ENCODE assay signal across 1 cellular context in genomic region chr3:10224794-10225660, GRCh38.
TF ChIP-seq lines count a peak whose summit lies in the region.

No MANE protein-coding gene starts in this region.

TF ChIP-seq in HepG2, 621 proteins besides CTCF, POLR2A, EP300 and RAD21 (continued from another document and continues in another):
- TF ChIP-seq FOXP4 (CRISPR knock-in tag; IDR thresholded peaks at IDR 0.05) (peak; percentile 91), ISL2 (CRISPR knock-in tag; IDR thresholded peaks at IDR 0.05) (peak; percentile 87), FOSL2 (CRISPR knock-in tag; IDR thresholded peaks at IDR 0.05) (peak; percentile 85), ZMYM4 (CRISPR knock-in tag; IDR thresholded peaks at IDR 0.05) (peak; percentile 87), KDM4B (CRISPR knock-in tag; IDR thresholded peaks at IDR 0.05) (0 out of 2 replicates have a peak, but pooled peaks have one; percentile 82), KLF16 (CRISPR knock-in tag; IDR thresholded peaks at IDR 0.05) (peak in 1 of 2 experiments; percentile 87; a peak in 2 of 4 replicates), ETV6 (CRISPR knock-in tag; conservative IDR thresholded peaks at IDR 0.05) (peak; percentile 78), ZNF770 (CRISPR knock-in tag; IDR thresholded peaks at IDR 0.05) (peak; percentile 50), TBP (CRISPR knock-in tag; IDR thresholded peaks at IDR 0.05) (no peak), KDM1A (CRISPR knock-in tag; IDR thresholded peaks at IDR 0.05) (peak; percentile 75), ZNF749 (CRISPR knock-in tag; IDR thresholded peaks at IDR 0.05; ENCODE audit: borderline replicate concordance) (no peak), ZSCAN5A (CRISPR knock-in tag; IDR thresholded peaks at IDR 0.05; ENCODE audit: borderline replicate concordance) (peak; percentile 34; the same call in 1 of the 2 replicates), ZGPAT (CRISPR knock-in tag; IDR thresholded peaks at IDR 0.05) (peak; percentile 97), SKI (IDR thresholded peaks at IDR 0.05; ENCODE audit: partially characterized antibody) (peak; percentile 75), EHMT2 (IDR thresholded peaks at IDR 0.05; ENCODE audit: borderline replicate concordance, low read depth, low read length) (peak; percentile 62; the same call in 1 of the 2 replicates), IRF9 (CRISPR knock-in tag; IDR thresholded peaks at IDR 0.05; ENCODE audit: borderline replicate concordance) (no peak), ATF2 (CRISPR knock-in tag; IDR thresholded peaks at IDR 0.05) (peak; percentile 89), ZMAT3 (CRISPR knock-in tag; conservative IDR thresholded peaks at IDR 0.05) (peak; percentile 58; the same call in 1 of the 2 replicates), ZNF850 (CRISPR knock-in tag; conservative IDR thresholded peaks at IDR 0.05) (no peak), SETDB1 (CRISPR knock-in tag; IDR thresholded peaks at IDR 0.05; ENCODE audit: borderline replicate concordance) (no peak), WIZ (CRISPR knock-in tag; IDR thresholded peaks at IDR 0.05) (no peak), SPEN (CRISPR knock-in tag; IDR thresholded peaks at IDR 0.05; ENCODE audit: low read depth) (peak; percentile 33; the same call in 1 of the 2 replicates), ZNF335 (CRISPR knock-in tag; IDR thresholded peaks at IDR 0.05) (peak; percentile 56; the same call in 1 of the 2 replicates), SMAD3 (CRISPR knock-in tag; IDR thresholded peaks at IDR 0.05) (peak; percentile 90), GATAD2A (CRISPR knock-in tag; IDR thresholded peaks at IDR 0.05) (peak; percentile 95), HIC2 (CRISPR knock-in tag; IDR thresholded peaks at IDR 0.05; ENCODE audit: low read depth) (peak; percentile 76), ASH2L (IDR thresholded peaks at IDR 0.05; ENCODE audit: insufficient read length, low read depth, low read length) (peak; percentile 63), HDAC6 (IDR thresholded peaks at IDR 0.05; ENCODE audit: low read depth, low read length) (no peak), ZBTB38 (CRISPR knock-in tag; IDR thresholded peaks at IDR 0.05) (peak; percentile 51; the same call in 1 of the 2 replicates), NR3C1 (CRISPR knock-in tag; IDR thresholded peaks at IDR 0.05) (no peak), ZFP82 (CRISPR knock-in tag; IDR thresholded peaks at IDR 0.05; ENCODE audit: borderline replicate concordance) (no peak), SMYD3 (CRISPR knock-in tag; IDR thresholded peaks at IDR 0.05) (no peak; the same call in 1 of the 2 replicates), ATF7 (IDR thresholded peaks at IDR 0.05) (no peak), ATF7 (CRISPR knock-in tag; IDR thresholded peaks at IDR 0.05) (no peak), TRIM22 (IDR thresholded peaks at IDR 0.05) (no peak), MIER3 (CRISPR knock-in tag; IDR thresholded peaks at IDR 0.05; ENCODE audit: borderline replicate concordance) (peak; percentile 71; the same call in 1 of the 2 replicates), ARID3A (IDR thresholded peaks at IDR 0.05; ENCODE audit: low read depth, low read length) (peak; percentile 73), ZNF3 (CRISPR knock-in tag; IDR thresholded peaks at IDR 0.05) (peak; percentile 68; the same call in 1 of the 2 replicates), ZFP1 (CRISPR knock-in tag; IDR thresholded peaks at IDR 0.05) (0 out of 2 replicates have a peak, but pooled peaks have one; percentile 30), ZSCAN22 (CRISPR knock-in tag; IDR thresholded peaks at IDR 0.05) (no peak), HMGXB4 (CRISPR knock-in tag; IDR thresholded peaks at IDR 0.05; ENCODE audit: borderline replicate concordance in 1 of 2, low read depth in 1 of 2) (peak in 1 of 2 experiments; percentile 85; a peak in 2 of 4 replicates), ESRRA (CRISPR knock-in tag; IDR thresholded peaks at IDR 0.05; ENCODE audit: low read depth) (peak; percentile 99), TSC22D2 (CRISPR knock-in tag; IDR thresholded peaks at IDR 0.05; ENCODE audit: borderline replicate concordance) (0 out of 2 replicates have a peak, but pooled peaks have one; percentile 38), NCOR1 (IDR thresholded peaks at IDR 0.05; ENCODE audit: borderline replicate concordance, low read length) (peak; percentile 92; the same call in 1 of the 2 replicates), TOPORS (CRISPR knock-in tag; IDR thresholded peaks at IDR 0.05) (no peak), TP53 (CRISPR knock-in tag; conservative IDR thresholded peaks at IDR 0.05) (peak; percentile 43; the same call in 1 of the 2 replicates), HDAC1 (CRISPR knock-in tag; IDR thresholded peaks at IDR 0.05) (peak; percentile 86), FOXO1 (CRISPR knock-in tag; IDR thresholded peaks at IDR 0.05) (peak; percentile 83; the same call in 1 of the 2 replicates), KLF6 (CRISPR knock-in tag; IDR thresholded peaks at IDR 0.05) (peak; percentile 37; the same call in 1 of the 2 replicates)
